Comparison of ENCODE assay signal across 9 cellular contexts in the genomic region with DNA sequence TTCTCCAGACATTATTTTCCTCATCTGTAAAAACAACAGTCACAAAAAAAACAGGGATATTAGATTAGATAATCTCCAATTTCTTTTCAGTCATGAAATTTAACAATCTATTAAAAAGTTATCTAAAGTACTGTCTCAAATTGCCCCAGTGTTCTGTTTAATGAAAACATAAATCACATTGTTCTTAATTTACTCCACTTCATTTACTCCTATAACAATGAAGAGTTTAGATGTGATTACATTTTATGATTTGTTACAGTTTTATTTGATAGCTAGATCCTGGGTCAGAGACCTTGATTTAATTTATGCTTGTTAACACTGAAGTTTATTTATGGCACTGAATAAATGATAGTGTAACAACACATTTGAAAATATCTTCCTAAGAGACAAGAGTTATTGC.
"Had no signal": no experiment of that assay in that cellular context is flagged by ENCODE, and none has a peak within 500 bp of the region (broad histone marks: within the 10 kb centered on the region; RNA-seq: fewer than 3 reads in every experiment).

No MANE protein-coding gene starts in this region.

- DNase-seq: H9, HCEC 1CT, IMR-90, KG1 had no signal

- FAIRE-seq: H1, H54, HTR-8/SVneo, K562 had no signal

- ATAC-seq: GM23338, K562 had no signal

- H3K4me3 ChIP-seq: GM23338, K562 had no signal
